11 cellular contexts compared by ENCODE assay signal in genomic region chr2:36672199-36672598, GRCh38. TPM values are rescaled to one million over a fixed set of nuclear protein-coding genes. Genes with fewer than 3 reads are reported as not detected.
DNase-seq lines count a peak whose midpoint lies in the region; ATAC-seq and TF ChIP-seq lines count a peak whose summit lies in the region.
"Had no signal": no experiment of that assay in that cellular context is flagged by ENCODE, and none has a peak within 500 bp of the region (broad histone marks: within the 10 kb centered on the region; RNA-seq: fewer than 3 reads in every experiment).

No MANE protein-coding gene starts in this region.

- H2AFZ ChIP-seq in OCI-LY1 (ENCODE audit: low read length), result no peak overlapping the region

- TF ChIP-seq CTCF in OCI-LY1 (IDR thresholded peaks at IDR 0.05; ENCODE audit: low read length) (peak; percentile 38; the same call in 1 of the 2 replicates), gastrocnemius medialis (IDR thresholded peaks at IDR 0.05 in 4 of 5, conservative IDR thresholded peaks at IDR 0.05 in 1 of 5) (peak in 3 of 5 experiments; percentile 14 to 55 (median 34))

- H3K9me3 ChIP-seq in OCI-LY1 (ENCODE audit: low read length) (no peaks in the 10 kb centered on the region), gastrocnemius medialis (no peaks in the 10 kb centered on the region)
- H3K9me3 ChIP-seq: stomach had no signal

- H3K79me2 ChIP-seq in OCI-LY1 (ENCODE audit: insufficient read depth, low read length), result no peaks in the 10 kb centered on the region

- peak; percentile 26 for DNase-seq in NCI-H510A treated with DMSO at 0.1 percent for 48 hours (lab: John Stamatoyannopoulos, UW)
- no peak for DNase-seq in NCI-H510A (lab: John Stamatoyannopoulos, UW)
- DNase-seq in erythroblast (lab: John Stamatoyannopoulos, UW), result peak; percentile 3 to 21
- DNase-seq in gastrocnemius medialis, result no peak
- no peak for DNase-seq in NCI-H524 treated with DMSO at 0.1 percent for 48 hours (lab: John Stamatoyannopoulos, UW)
- DNase-seq in activated T-cell treated with anti-CD3 and anti-CD28 coated beads, Interleukin-2, amount 50 U/mL, for 24 hours, result no peak
- no peak for DNase-seq in NCI-H187 treated with DMSO at 0.1 percent for 48 hours (lab: John Stamatoyannopoulos, UW)
- DNase-seq: stomach had no signal

- H3K27ac Mint-ChIP-seq in activated T-cell treated with anti-CD3 and anti-CD28 coated beads, Interleukin-2, amount 50 U/mL, for 24 hours, result no peak overlapping the region
- H3K27ac Mint-ChIP-seq: CD14-positive monocyte had no signal

- no peak overlapping the region for H3K9ac ChIP-seq in OCI-LY1 (ENCODE audit: low read length)

- H3K9me3 Mint-ChIP-seq in activated T-cell treated with anti-CD3 and anti-CD28 coated beads, Interleukin-2, amount 50 U/mL, for 24 hours, result no peaks in the 10 kb centered on the region
- H3K9me3 Mint-ChIP-seq: CD14-positive monocyte had no signal

- H3K27me3 ChIP-seq in OCI-LY1 (ENCODE audit: insufficient read depth, low read length) (no peaks in the 10 kb centered on the region), gastrocnemius medialis (no peaks in the 10 kb centered on the region)
- H3K27me3 ChIP-seq: stomach had no signal

- no peaks in the 10 kb centered on the region for H4K20me1 ChIP-seq in OCI-LY1 (ENCODE audit: insufficient read depth, low read length)

- H3K4me1 ChIP-seq in OCI-LY1 (ENCODE audit: insufficient read depth, low read length, severe bottlenecking), result no peaks in the 10 kb centered on the region
- no peaks in the 10 kb centered on the region for H3K4me1 ChIP-seq in gastrocnemius medialis
- H3K4me1 ChIP-seq: stomach had no signal

- H3K27me3 Mint-ChIP-seq in activated T-cell treated with anti-CD3 and anti-CD28 coated beads, Interleukin-2, amount 50 U/mL, for 24 hours, result peaks cover 17% of the 10 kb centered on the region

- ATAC-seq in gastrocnemius medialis, result peak in 1 of 2 donors; percentile 55

- no peaks in the 10 kb centered on the region for H3K36me3 Mint-ChIP-seq in activated T-cell treated with anti-CD3 and anti-CD28 coated beads, Interleukin-2, amount 50 U/mL, for 24 hours (ENCODE audit: low read depth)
- H3K36me3 Mint-ChIP-seq: CD14-positive monocyte had no signal

- no peaks in the 10 kb centered on the region for H3K9me2 ChIP-seq in OCI-LY1 (ENCODE audit: low read depth, low read length)

- no peaks in the 10 kb centered on the region for H3F3A ChIP-seq in OCI-LY1 (ENCODE audit: insufficient read depth, low read length)

- in situ Hi-C loops in gastrocnemius medialis (cut with MboI; ENCODE audit: low sequenced_read_pairs in 4 of 4), result loop anchor here in 2 of 4 donors (25.0 kb wide), 1 partner anchor 135 kb away; no protein-coding TSS in a partner anchor

- no peak overlapping the region for H3K4me3 ChIP-seq in OCI-LY1 (ENCODE audit: low read depth, low read length, poor library complexity, severe bottlenecking)
- H3K4me3 ChIP-seq in gastrocnemius medialis, result no peak overlapping the region
- H3K4me3 ChIP-seq: lung, stomach had no signal

- intact Hi-C loops in gastrocnemius medialis (cut with DNase I; ENCODE audit: low total_unique reads), result no loop called here

- TF ChIP-seq POLR2A in erythroblast (IDR thresholded peaks at IDR 0.05; ENCODE audit: low read length) (no peak), gastrocnemius medialis (IDR thresholded peaks at IDR 0.05) (no peak)

- peaks cover 7% of the 10 kb centered on the region for H3K4me1 Mint-ChIP-seq in activated T-cell treated with anti-CD3 and anti-CD28 coated beads, Interleukin-2, amount 50 U/mL, for 24 hours (ENCODE audit: low read depth)

- H3K27ac ChIP-seq in OCI-LY1 (ENCODE audit: low read depth, low read length, poor library complexity, severe bottlenecking) (no peak overlapping the region), gastrocnemius medialis (no peak overlapping the region)
- H3K27ac ChIP-seq: stomach had no signal

- H3K4me2 ChIP-seq in OCI-LY1 (ENCODE audit: low read length), result no peak overlapping the region

- no peak overlapping the region for H3K4me3 Mint-ChIP-seq in activated T-cell treated with anti-CD3 and anti-CD28 coated beads, Interleukin-2, amount 50 U/mL, for 24 hours
- H3K4me3 Mint-ChIP-seq: CD14-positive monocyte had no signal

- H3K36me3 ChIP-seq in OCI-LY1 (ENCODE audit: insufficient read depth, low read length) (no peaks in the 10 kb centered on the region), gastrocnemius medialis (no peaks in the 10 kb centered on the region)
- H3K36me3 ChIP-seq: stomach had no signal

RNA-seq across cellular contexts. Expression of gene VIT, which starts 24.3 kb away (rescaled TPM):
- total RNA-seq in gastrocnemius medialis, result 10 to 100 TPM; 14.4 to 27.3 (median 17.6) TPM

Comparison
In these comparisons a context has a peak if more than half of its experiments do, and no peak if none do; other contexts are left out.
1. DNase-seq: peak in NCI-H510A treated with DMSO at 0.1 percent for 48 hours (single experiment) and erythroblast (2 of 2); none in NCI-H510A (single experiment), gastrocnemius medialis (0 of 2), NCI-H524 treated with DMSO at 0.1 percent for 48 hours (single experiment), activated T-cell treated with anti-CD3 and anti-CD28 coated beads, Interleukin-2, amount 50 U/mL, for 24 hours (single experiment) and NCI-H187 treated with DMSO at 0.1 percent for 48 hours (single experiment).